Comparison of ENCODE assay signal across 9 cellular contexts in genomic region chr9:111662851-111663823, GRCh38. TPM values are rescaled to one million over a fixed set of nuclear protein-coding genes. Genes with fewer than 3 reads are reported as not detected.
A peak's percentile ranks its signal among the peaks of the same experiment; 100 is the strongest.
DNase-seq lines count a peak whose midpoint lies in the region; ATAC-seq and TF ChIP-seq lines count a peak whose summit lies in the region.
"Had no signal": no experiment of that assay in that cellular context is flagged by ENCODE, and none has a peak within 500 bp of the region (broad histone marks: within the 10 kb centered on the region; RNA-seq: fewer than 3 reads in every experiment).

No MANE protein-coding gene starts in this region.

- H3K36me3 ChIP-seq in smooth muscle cell (ENCODE audit: low read depth) = no peaks in the 10 kb centered on the region

- H3K27ac ChIP-seq in smooth muscle cell (ENCODE audit: low read depth) (peak overlapping the region; percentile 27), caudate nucleus (ENCODE audit: low read depth, low read length) (no peak overlapping the region)

- H3K4me1 Mint-ChIP-seq in activated CD8-positive, alpha-beta T cell treated with anti-CD3 and anti-CD28 coated beads, Interleukin-2, amount 10 ng/mL, durations not matched to agents 7 days and 5 days (ENCODE audit: low read depth) = peaks cover 25% of the 10 kb centered on the region
- peaks cover 7% of the 10 kb centered on the region for H3K4me1 Mint-ChIP-seq in glutamatergic neuron (ENCODE audit: low read depth, unreplicated experiment)

- ATAC-seq in activated CD8-positive, alpha-beta T cell treated with anti-CD3 and anti-CD28 coated beads, Interleukin-2, amount 10 ng/mL, durations not matched to agents 7 days and 5 days = no peak
- ATAC-seq in HG03565 (IDR thresholded peaks at IDR 0.05; ENCODE audit: unreplicated experiment) (no peak), GM21515 (IDR thresholded peaks at IDR 0.05; ENCODE audit: unreplicated experiment) (no peak)

- no peaks in the 10 kb centered on the region for H3K9me3 ChIP-seq in smooth muscle cell (replicated peaks; ENCODE audit: low read depth)

- no peaks in the 10 kb centered on the region for H3K27me3 ChIP-seq in smooth muscle cell (ENCODE audit: low read depth)

- no peaks in the 10 kb centered on the region for H3K9me3 Mint-ChIP-seq in activated CD8-positive, alpha-beta T cell treated with anti-CD3 and anti-CD28 coated beads, Interleukin-2, amount 10 ng/mL, durations not matched to agents 7 days and 5 days (ENCODE audit: insufficient read depth)
- peaks cover 17% of the 10 kb centered on the region for H3K9me3 Mint-ChIP-seq in glutamatergic neuron (ENCODE audit: unreplicated experiment)

- CTCF ChIA-PET in activated CD8-positive, alpha-beta T cell treated with anti-CD3 and anti-CD28 coated beads, Interleukin-2, amount 10 ng/mL, durations not matched to agents 7 days and 5 days (lab: Charles Lee) = no interaction called here

- 54% methylated on average over 10 of the region's 10 CpGs for WGBS in smooth muscle cell (ENCODE audit: low lambda C conversion rate)

- peak overlapping the region; percentile 43 for H3K9ac ChIP-seq in smooth muscle cell (ENCODE audit: low read depth)

- H3K4me3 ChIP-seq in smooth muscle cell = peak overlapping the region; percentile 81

- DNase-seq in NOMO-1 treated with DMSO at 0.1 percent for 48 hours (lab: John Stamatoyannopoulos, UW; ENCODE audit: unreplicated experiment) (peak; percentile 7), NOMO-1 treated with dmso at 0.1 percent for 144 hours (lab: John Stamatoyannopoulos, UW; ENCODE audit: unreplicated experiment) (no peak), glutamatergic neuron (no peak), smooth muscle cell (lab: John Stamatoyannopoulos, UW; ENCODE audit: unreplicated experiment) (no peak), caudate nucleus (lab: John Stamatoyannopoulos, UW) (no peak)
- DNase-seq in activated CD8-positive, alpha-beta T cell treated with anti-CD3 and anti-CD28 coated beads, Interleukin-2, amount 10 ng/mL, durations not matched to agents 7 days and 5 days = peak; percentile 40
- DNase-seq: NCI-H446 had no signal

- POLR2A ChIA-PET in activated CD8-positive, alpha-beta T cell treated with anti-CD3 and anti-CD28 coated beads, Interleukin-2, amount 10 ng/mL, durations not matched to agents 7 days and 5 days (lab: Charles Lee) = interaction anchor here (0.8 to 2.2 kb wide), 5 partner anchors 11 to 386 kb away, joined by 3 to 5 read pairs (median 3); partner anchors contain the start of genes DNAJC25 and UGCG

- no peak overlapping the region for H2AFZ ChIP-seq in smooth muscle cell (ENCODE audit: low read depth)

- peaks cover 45% of the 10 kb centered on the region for H4K20me1 ChIP-seq in smooth muscle cell (ENCODE audit: low read depth)

- H3K4me2 ChIP-seq in smooth muscle cell = peak overlapping the region; percentile 96

- H3K79me2 ChIP-seq in smooth muscle cell (ENCODE audit: low read depth) = peaks cover 28% of the 10 kb centered on the region

- peaks cover 13% of the 10 kb centered on the region for H3K4me1 ChIP-seq in smooth muscle cell (ENCODE audit: low read depth)

- no peaks in the 10 kb centered on the region for H3K27me3 Mint-ChIP-seq in activated CD8-positive, alpha-beta T cell treated with anti-CD3 and anti-CD28 coated beads, Interleukin-2, amount 10 ng/mL, durations not matched to agents 7 days and 5 days (ENCODE audit: low read depth)
- H3K27me3 Mint-ChIP-seq in glutamatergic neuron (ENCODE audit: unreplicated experiment) = peaks cover 4% of the 10 kb centered on the region

- peak overlapping the region; percentile 88 for H3K27ac Mint-ChIP-seq in activated CD8-positive, alpha-beta T cell treated with anti-CD3 and anti-CD28 coated beads, Interleukin-2, amount 10 ng/mL, durations not matched to agents 7 days and 5 days
- no peak overlapping the region for H3K27ac Mint-ChIP-seq in glutamatergic neuron (ENCODE audit: unreplicated experiment)

- H3K4me3 Mint-ChIP-seq in activated CD8-positive, alpha-beta T cell treated with anti-CD3 and anti-CD28 coated beads, Interleukin-2, amount 10 ng/mL, durations not matched to agents 7 days and 5 days = peak overlapping the region; percentile 93
- peak overlapping the region; percentile 97 for H3K4me3 Mint-ChIP-seq in glutamatergic neuron (ENCODE audit: unreplicated experiment)

- TF ChIP-seq CTCF in glutamatergic neuron (IDR thresholded peaks at IDR 0.05; ENCODE audit: partially characterized antibody, unreplicated experiment) (no peak), smooth muscle cell (IDR thresholded peaks at IDR 0.05; ENCODE audit: borderline replicate concordance, insufficient read depth, poor library complexity, severe bottlenecking) (no peak)

- H3K36me3 Mint-ChIP-seq in activated CD8-positive, alpha-beta T cell treated with anti-CD3 and anti-CD28 coated beads, Interleukin-2, amount 10 ng/mL, durations not matched to agents 7 days and 5 days (ENCODE audit: low read depth) = peaks cover 31% of the 10 kb centered on the region
- no peaks in the 10 kb centered on the region for H3K36me3 Mint-ChIP-seq in glutamatergic neuron (ENCODE audit: unreplicated experiment)

- no peaks in the 10 kb centered on the region for H3F3A ChIP-seq in smooth muscle cell (ENCODE audit: low read depth)

RNA-seq across cellular contexts. Expression of gene GNG10, which starts 1.7 kb away (rescaled TPM):
- 10 to 100 TPM; 21.4 TPM for total RNA-seq in activated CD8-positive, alpha-beta T cell treated with anti-CD3 and anti-CD28 coated beads, Interleukin-2, amount 10 ng/mL, durations not matched to agents 7 days and 5 days
- 17.1 TPM for total RNA-seq in glutamatergic neuron (ENCODE audit: unreplicated experiment)
- 102 and 104 TPM in 2 replicates for total RNA-seq in smooth muscle cell
- polyA plus RNA-seq in smooth muscle cell = 43.8 and 47.9 TPM in 2 replicates

RNA-seq across cellular contexts. Expression of gene DNAJC25, which starts 32.0 kb away (rescaled TPM):
- total RNA-seq in activated CD8-positive, alpha-beta T cell treated with anti-CD3 and anti-CD28 coated beads, Interleukin-2, amount 10 ng/mL, durations not matched to agents 7 days and 5 days = 1 to 10 TPM; 3.9 to 4.2 TPM
- total RNA-seq in glutamatergic neuron (ENCODE audit: unreplicated experiment) (7.4 TPM), smooth muscle cell (13.1 and 14.2 TPM in 2 replicates)
- polyA plus RNA-seq in smooth muscle cell = 16.5 and 17.4 TPM in 2 replicates

Comparison
In these comparisons a context has a peak if more than half of its experiments do, and no peak if none do; other contexts are left out.
1. DNase-seq: peak in NOMO-1 treated with DMSO at 0.1 percent for 48 hours (single experiment) and activated CD8-positive, alpha-beta T cell treated with anti-CD3 and anti-CD28 coated beads, Interleukin-2, amount 10 ng/mL, durations not matched to agents 7 days and 5 days (single experiment); none in NOMO-1 treated with dmso at 0.1 percent for 144 hours (single experiment), glutamatergic neuron (single experiment), smooth muscle cell (single experiment) and caudate nucleus (0 of 61).